8 cellular contexts compared by ENCODE assay signal in the genomic region with DNA sequence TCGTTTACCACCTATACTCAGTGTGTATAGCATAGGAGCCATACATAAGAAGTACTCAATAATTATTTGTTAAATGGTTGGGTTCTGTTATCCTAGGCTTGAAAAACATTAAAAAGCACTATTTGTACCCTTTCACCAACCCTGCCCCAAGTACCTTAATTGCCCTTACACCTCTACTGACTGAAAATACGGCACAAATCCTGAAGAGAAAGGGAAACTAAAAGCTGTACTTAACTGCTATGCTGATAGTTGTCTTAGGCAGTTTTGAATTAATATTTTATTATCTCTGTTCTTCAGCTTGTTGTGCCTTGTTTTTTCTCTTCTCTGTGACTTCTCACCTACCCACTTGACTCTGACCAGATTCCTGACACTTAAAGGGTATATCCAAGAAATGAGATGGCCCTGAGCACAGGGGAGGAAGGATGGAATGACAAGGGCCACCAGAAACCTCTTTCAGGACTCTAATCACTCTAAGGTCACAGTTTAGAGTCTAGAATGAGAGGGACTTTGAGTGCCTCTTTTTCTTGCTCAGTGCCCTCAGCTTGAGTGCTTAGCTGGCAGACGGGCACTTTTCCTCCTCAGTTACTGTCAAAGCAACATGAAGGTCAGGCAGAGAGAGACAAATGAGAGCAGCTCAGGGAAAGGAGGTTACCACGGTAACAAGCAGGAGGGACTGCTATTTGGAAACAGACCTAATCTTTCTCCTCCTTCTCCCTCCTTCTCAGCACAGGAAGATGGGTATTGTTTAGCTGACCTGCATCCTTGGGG.
DNase-seq lines count a peak whose midpoint lies in the region; ATAC-seq lines count a peak whose summit lies in the region.

No MANE protein-coding gene starts in this region.

- H3K27me3 ChIP-seq in subcutaneous abdominal adipose tissue (ENCODE audit: control insufficient read depth in 5 of 5, insufficient read depth in 4 of 5, low read length in 5 of 5), result no peaks in the 10 kb centered on the region

- ATAC-seq in GM18519 (IDR thresholded peaks at IDR 0.05; ENCODE audit: low FRiP score, unreplicated experiment), result no peak
- no peak for ATAC-seq in HG03045 (IDR thresholded peaks at IDR 0.05; ENCODE audit: unreplicated experiment)

- H3K9ac ChIP-seq in subcutaneous abdominal adipose tissue (ENCODE audit: low read length in 5 of 5), result peak overlapping the region in 3 of 5 donors; percentile 35 to 63 (median 51)

- peak overlapping the region; percentile 20 for H3K27ac ChIP-seq in subcutaneous abdominal adipose tissue (ENCODE audit: low read depth, low read length)

- no peaks in the 10 kb centered on the region for H3K9me3 ChIP-seq in subcutaneous abdominal adipose tissue (ENCODE audit: control insufficient read depth in 5 of 5, low read length in 5 of 5)

- peak; percentile 1 for DNase-seq in DMS153 treated with DMSO at 0.1 percent for 48 hours (lab: John Stamatoyannopoulos, UW; ENCODE audit: unreplicated experiment)
- DNase-seq in HCEC 1CT, result peak; percentile 29
- peak; percentile 15 for DNase-seq in NCI-H510A (lab: John Stamatoyannopoulos, UW)
- peak in 34 of 58 donors; percentile 5 to 63 (median 18) for DNase-seq in anterior cingulate cortex (lab: John Stamatoyannopoulos, UW)
- peak; percentile 66 for DNase-seq in islet precursor cell

- H3K4me3 ChIP-seq in subcutaneous abdominal adipose tissue (ENCODE audit: low read depth in 1 of 5, low read length in 5 of 5), result peak overlapping the region in 2 of 5 donors; percentile 8 to 25

- H3K36me3 ChIP-seq in subcutaneous abdominal adipose tissue (ENCODE audit: control insufficient read depth in 5 of 5, insufficient read depth in 5 of 5, low read length in 5 of 5), result no peaks in the 10 kb centered on the region

- peaks cover 4 to 15% (median 14%) of the 10 kb centered on the region in 5 donors for H3K4me1 ChIP-seq in subcutaneous abdominal adipose tissue (ENCODE audit: control insufficient read depth in 5 of 5, insufficient read depth in 5 of 5, low read length in 5 of 5)

Comparison
In these comparisons a context has a peak if more than half of its experiments do, and no peak if none do; other contexts are left out.
1. DNase-seq: peak in every context shown above with its lines; median percentile 66 in islet precursor cell; 29 in HCEC 1CT; 18 in anterior cingulate cortex; 15 in NCI-H510A; 1 in DMS153 treated with DMSO at 0.1 percent for 48 hours.